Comparison of ENCODE assay signal across 8 cellular contexts in genomic region chr4:150082241-150082640, GRCh38. TPM values are rescaled to one million over a fixed set of nuclear protein-coding genes. Genes with fewer than 3 reads are reported as not detected.
DNase-seq lines count a peak whose midpoint lies in the region; ATAC-seq, FAIRE-seq and TF ChIP-seq lines count a peak whose summit lies in the region.

No MANE protein-coding gene starts in this region.

- H3K36me3 ChIP-seq in GM12878 (ENCODE audit: control insufficient read depth in 2 of 2, insufficient read depth in 2 of 2, low read length in 1 of 2) (no peaks in the 10 kb centered on the region), mucosa of descending colon (ENCODE audit: low read depth) (no peaks in the 10 kb centered on the region)

- ATAC-seq in GM18511 (IDR thresholded peaks at IDR 0.05; ENCODE audit: unreplicated experiment) = peak; percentile 82
- peak; percentile 75 for ATAC-seq in GM21367 (IDR thresholded peaks at IDR 0.05; ENCODE audit: unreplicated experiment)
- ATAC-seq in HG03103 (IDR thresholded peaks at IDR 0.05; ENCODE audit: low read depth, unreplicated experiment) = peak; percentile 76
- peak; percentile 78 for ATAC-seq in GM12878
- no peak for ATAC-seq in esophagus mucosa
- no peak for ATAC-seq in mucosa of descending colon

- no peak overlapping the region for H3K4me2 ChIP-seq in GM12878 (ENCODE audit: control insufficient read depth, insufficient read depth)

- no peaks in the 10 kb centered on the region for H3K79me2 ChIP-seq in GM12878 (ENCODE audit: control insufficient read depth, insufficient read depth, low read length)

- TF ChIP-seq EP300 in GM12878 (IDR thresholded peaks at IDR 0.05; ENCODE audit: borderline replicate concordance in 1 of 2, control insufficient read depth in 1 of 2, low read depth in 2 of 2, low read length in 2 of 2) = 0 out of 4 replicates have a peak, but pooled peaks of 1 of the 2 experiments have one; percentile 28

- peak; percentile 28 for DNase-seq in GM12878 (ENCODE audit: low read depth, low spot score)
- DNase-seq in HPDE6-E6E7 (ENCODE audit: extremely low spot score) = no peak
- DNase-seq in H4 (ENCODE audit: low spot score) = no peak
- no peak for DNase-seq in mucosa of descending colon

- POLR2A ChIA-PET in GM12878 (lab: Charles Lee) = no interaction called here

- SMC1A ChIA-PET in GM12878 (lab: Charles Lee; ENCODE audit: uncharacterized antibody, unreplicated experiment) = no interaction called here

- WGBS in GM12878 (ENCODE audit: insufficient coverage, insufficient replicate concordance, low lambda C conversion rate, missing lambda C conversion rate) = 0% methylated on average over 1 of the region's 1 CpG

- H3K9ac ChIP-seq in GM12878 (ENCODE audit: control insufficient read depth, insufficient read depth, low read length) = no peak overlapping the region

- CTCF ChIA-PET in GM12878 (lab: Yijun Ruan, JAX) = interaction anchor here (1.1 to 1.4 kb wide), 2 partner anchors 10 to 161 kb away, joined by 3 read pairs; no protein-coding TSS in a partner anchor

- H3K9me3 ChIP-seq in GM12878 (replicated peaks; ENCODE audit: control insufficient read depth, insufficient read depth, low read length) (peaks cover 3% of the 10 kb centered on the region; the same call in 2 of the 3 replicates), mucosa of descending colon (no peaks in the 10 kb centered on the region)

- no TSS peak for BruUV-seq in GM12878 (replicated peaks; lab: Mats Ljungman, UMichigan)

- no peak; the same call in 1 of the 2 replicates for TF ChIP-seq RAD21 in GM12878 (IDR thresholded peaks at IDR 0.05; ENCODE audit: insufficient read depth, low read depth, low read length)

- H2AFZ ChIP-seq in GM12878 (ENCODE audit: control insufficient read depth, low read depth, low read length) = no peak overlapping the region

- RAD21 ChIA-PET in GM12878 (lab: Charles Lee; ENCODE audit: unreplicated experiment) = no interaction called here

- in situ Hi-C loops in GM12878 (cut with MboI) = no loop called here

- H4K20me1 ChIP-seq in GM12878 (ENCODE audit: control insufficient read depth, insufficient read depth) = no peaks in the 10 kb centered on the region

- no peak overlapping the region for H3K27ac ChIP-seq in GM12878 (ENCODE audit: control insufficient read depth, insufficient read depth)

- H3K4me3 ChIP-seq in GM12878 = no peak overlapping the region
- no peak overlapping the region for H3K4me3 ChIP-seq in mucosa of descending colon

- FAIRE-seq in GM12878 (lab: Jason Lieb, UNC) = peak; percentile 81

- peaks cover 5 to 15% of the 10 kb centered on the region in 2 experiments; a peak in 3 of 4 replicates for H3K27me3 ChIP-seq in GM12878 (replicated peaks in 1 of 2; ENCODE audit: control insufficient read depth in 2 of 2, insufficient read depth in 2 of 2, low read length in 1 of 2)

- intact Hi-C loops in GM12878 (cut with micrococcal nuclease; ENCODE audit: unreplicated experiment) (no loop called here), mucosa of descending colon (cut with DNase I, micrococcal nuclease) (no loop called here)

- TF ChIP-seq CTCF in GM12878 (IDR thresholded peaks at IDR 0.05 in 2 of 3, conservative IDR thresholded peaks at IDR 0.05 in 1 of 3; ENCODE audit: control insufficient read depth in 2 of 3, extremely low read depth in 1 of 3, insufficient read depth in 1 of 3, low read depth in 3 of 3, low read length in 3 of 3) (no peak), mucosa of descending colon (IDR thresholded peaks at IDR 0.05) (no peak)

- peaks cover 4% of the 10 kb centered on the region for H3K4me1 ChIP-seq in GM12878 (ENCODE audit: control insufficient read depth, insufficient read depth, low read length)
- H3K4me1 ChIP-seq in mucosa of descending colon (ENCODE audit: low read depth) = peaks cover 5% of the 10 kb centered on the region

- no peak for TF ChIP-seq POLR2A in GM12878 (IDR thresholded peaks at IDR 0.05; ENCODE audit: low read depth, low read length)

TF ChIP-seq in GM12878, 131 proteins besides CTCF, POLR2A, EP300 and RAD21 (continues in another document):
- TF ChIP-seq DPF2 (IDR thresholded peaks at IDR 0.05) (no peak), ZNF274 (IDR thresholded peaks at IDR 0.05; ENCODE audit: insufficient read depth, insufficient read length) (no peak), CBX3 (IDR thresholded peaks at IDR 0.05; ENCODE audit: borderline replicate concordance, low read depth) (no peak), CBX5 (IDR thresholded peaks at IDR 0.05; ENCODE audit: low read depth) (0 out of 2 replicates have a peak, but pooled peaks have one; percentile 22), JUND (IDR thresholded peaks at IDR 0.05; ENCODE audit: low read depth, low read length) (0 out of 2 replicates have a peak, but pooled peaks have one; percentile 51), MYC (IDR thresholded peaks at IDR 0.05; ENCODE audit: insufficient read depth, insufficient read length, insufficient replicate concordance, low read length, severe bottlenecking) (no peak), NR2F1 (conservative IDR thresholded peaks at IDR 0.05) (peak; percentile 92), FOXM1 (IDR thresholded peaks at IDR 0.05; ENCODE audit: low read depth, low read length) (peak; percentile 73; the same call in 1 of the 2 replicates), ETV6 (conservative IDR thresholded peaks at IDR 0.05 in 1 of 2, IDR thresholded peaks at IDR 0.05 in 1 of 2; ENCODE audit: borderline replicate concordance in 1 of 2, low read depth in 1 of 2) (peak in 1 of 2 experiments; percentile 60; a peak in 1 of 4 replicates), SIX5 (IDR thresholded peaks at IDR 0.05; ENCODE audit: low read depth, low read length, severe bottlenecking) (no peak), EGR1 (IDR thresholded peaks at IDR 0.05; ENCODE audit: borderline replicate concordance in 1 of 2, low read depth in 2 of 2, low read length in 2 of 2) (no peak), IRF4 (IDR thresholded peaks at IDR 0.05; ENCODE audit: low read depth, low read length) (peak; percentile 75; the same call in 1 of the 2 replicates), RUNX3 (IDR thresholded peaks at IDR 0.05; ENCODE audit: low read length) (peak; percentile 70; the same call in 1 of the 2 replicates), EZH2 (IDR thresholded peaks at IDR 0.05; ENCODE audit: borderline replicate concordance, control insufficient read depth, low read depth, low read length) (no peak), RB1 (IDR thresholded peaks at IDR 0.05; ENCODE audit: borderline replicate concordance) (no peak), ZSCAN29 (IDR thresholded peaks at IDR 0.05) (no peak), BCL11A (IDR thresholded peaks at IDR 0.05; ENCODE audit: low read depth, low read length) (peak; percentile 38; the same call in 1 of the 2 replicates), RAD51 (IDR thresholded peaks at IDR 0.05) (no peak), POU2F2 (IDR thresholded peaks at IDR 0.05; ENCODE audit: borderline replicate concordance, low read depth, low read length) (peak; percentile 51; the same call in 1 of the 3 replicates), CREM (IDR thresholded peaks at IDR 0.05; ENCODE audit: low read depth) (peak; percentile 54; the same call in 1 of the 2 replicates), RELB (IDR thresholded peaks at IDR 0.05; ENCODE audit: low read depth) (no peak), PML (IDR thresholded peaks at IDR 0.05; ENCODE audit: low read length) (0 out of 2 replicates have a peak, but pooled peaks have one; percentile 57)

RNA-seq across cellular contexts. Expression of gene DCLK2, which starts 4.0 kb away (rescaled TPM):
- total RNA-seq in GM12878 (2013; cell fraction: nucleolus; rRNA removed) = not detected in 2 replicates
- not detected in 2 replicates for total RNA-seq in GM12878 (2014; rRNA removed)
- not detected in 2 replicates for total RNA-seq in GM12878 (2014; rRNA removed; fragmentation: Illumina TruSeq; extraction: Trizol)
- not detected in 2 replicates for total RNA-seq in GM12878 (2021)
- not detected for polyA plus RNA-seq in GM12878 (2011; ENCODE audit: low read depth)
- not detected in 2 replicates for polyA plus RNA-seq in GM12878 (2011; rRNA removed)
- polyA plus RNA-seq in GM12878 (2011; cell fraction: cytosol; rRNA removed) = not detected in 2 replicates
- polyA plus RNA-seq in GM12878 (2011; cell fraction: nucleus; rRNA removed) = not detected in 2 replicates
- 0.19 TPM in 1 of 2 replicates, not detected in the other for polyA plus RNA-seq in GM12878 (2012)
- polyA plus RNA-seq in GM12878 (2014; fragmentation: Illumina TruSeq; extraction: Trizol) = not detected in 2 replicates
- polyA plus RNA-seq in GM12878 (2014; fragmentation: Nextera tagmentation; extraction: Ambion mirVana) = not detected
- polyA plus RNA-seq in GM12878 (2014; rRNA removed) = not detected in 2 replicates
- polyA plus RNA-seq in GM12878 (2016; fragmentation: Nextera tagmentation; extraction: Ambion mirVana) = not detected
- not detected in 2 replicates for polyA minus RNA-seq in GM12878 (2011; rRNA and poly(A)+ RNA removed)
- not detected in 2 replicates for polyA minus RNA-seq in GM12878 (2011; cell fraction: cytosol; rRNA and poly(A)+ RNA removed)
- polyA minus RNA-seq in GM12878 (2011; cell fraction: nucleus; rRNA and poly(A)+ RNA removed) = not detected in 2 replicates
- 0.40 TPM for total RNA-seq in esophagus mucosa
- 4.5 and 6.5 TPM in 2 replicates for total RNA-seq in H4 (2014; rRNA removed; shearing (Covaris generic))
- total RNA-seq in mucosa of descending colon = 10 to 100 TPM in 1 of 3 donors, 1 to 10 TPM in 2; 3.0 to 11.8 (median 4.3) TPM

Comparison
In these comparisons a context has a peak if more than half of its experiments do, and no peak if none do; other contexts are left out.
1. ATAC-seq: peak in GM18511 (single experiment), GM21367 (single experiment), HG03103 (single experiment) and GM12878 (single experiment); none in esophagus mucosa (single experiment) and mucosa of descending colon (single experiment).